13 cellular contexts compared by ENCODE assay signal in the genomic region with DNA sequence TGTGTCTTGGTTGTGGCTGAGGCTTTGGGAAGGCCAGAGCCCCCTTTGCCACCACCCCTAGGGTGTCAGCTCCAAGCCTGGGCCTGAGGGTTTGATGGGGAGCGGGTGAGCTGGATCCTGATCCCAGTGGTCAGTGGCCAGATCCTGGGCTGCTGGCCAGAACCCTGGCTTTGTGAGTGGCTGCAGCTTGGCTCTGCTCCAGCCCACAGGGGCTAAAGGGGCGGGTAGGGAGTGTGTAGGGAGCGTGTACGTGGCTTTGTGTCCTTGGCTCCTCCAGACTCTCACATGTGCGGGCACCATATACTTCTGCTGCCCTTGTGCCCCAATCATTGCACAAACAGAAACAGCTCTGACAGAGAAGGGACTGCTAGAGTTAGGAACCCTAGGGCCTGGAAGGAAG. TPM values are rescaled to one million over a fixed set of nuclear protein-coding genes. Genes with fewer than 3 reads are reported as not detected.
DNase-seq lines count a peak whose midpoint lies in the region; ATAC-seq and TF ChIP-seq lines count a peak whose summit lies in the region.
"Had no signal": no experiment of that assay in that cellular context is flagged by ENCODE, and none has a peak within 500 bp of the region (broad histone marks: within the 10 kb centered on the region; RNA-seq: fewer than 3 reads in every experiment).

No MANE protein-coding gene starts in this region.

- WGBS in heart right ventricle, 2 donors, result 50 to 60% methylated on average over 5 of the region's 5 CpGs
- 98 to 100% methylated on average over 3 to 5 of the region's 5 CpGs for WGBS in endodermal cell (ENCODE audit: insufficient coverage in 1 of 2, insufficient read length in 1 of 2), 2 experiments
- WGBS in upper lobe of left lung, 2 donors, result 63 to 66% methylated on average over 5 of the region's 5 CpGs

- TF ChIP-seq EP300 in upper lobe of left lung (IDR thresholded peaks at IDR 0.05), result no peak

- H3K36me3 Mint-ChIP-seq in endodermal cell (ENCODE audit: low read depth), result peaks cover 20% of the 10 kb centered on the region
- peaks cover 24% of the 10 kb centered on the region for H3K36me3 Mint-ChIP-seq in nephron progenitor cell (ENCODE audit: low read depth)

- H3K9me3 ChIP-seq in heart right ventricle, result no peaks in the 10 kb centered on the region
- no peaks in the 10 kb centered on the region for H3K9me3 ChIP-seq in endodermal cell (ENCODE audit: control insufficient read depth, low read length)
- no peaks in the 10 kb centered on the region for H3K9me3 ChIP-seq in upper lobe of left lung
- H3K9me3 ChIP-seq: neutrophil had no signal

- peaks cover 3% of the 10 kb centered on the region for H3K27me3 Mint-ChIP-seq in endodermal cell (ENCODE audit: insufficient read depth)
- no peaks in the 10 kb centered on the region for H3K27me3 Mint-ChIP-seq in nephron progenitor cell (ENCODE audit: low read depth, poor library complexity)

- H3K4me1 Mint-ChIP-seq in endodermal cell (peaks cover 58% of the 10 kb centered on the region), nephron progenitor cell (peaks cover 89% of the 10 kb centered on the region)

- no peak for TF ChIP-seq POLR2A in upper lobe of left lung (IDR thresholded peaks at IDR 0.05)

- intact Hi-C loops in heart right ventricle (cut with DNase I) (no loop called here), Right ventricle myocardium inferior (cut with DNase I) (no loop called here)

- H3K4me3 ChIP-seq in heart right ventricle (no peak overlapping the region), endodermal cell (ENCODE audit: low read length) (no peak overlapping the region), upper lobe of left lung (no peak overlapping the region)

- H3K9ac ChIP-seq in endodermal cell (ENCODE audit: extremely low read depth, low read length, poor library complexity, severe bottlenecking), result no peak overlapping the region

- H3K4me3 Mint-ChIP-seq in endodermal cell, result peak overlapping the region; percentile 66
- peak overlapping the region; percentile 82 for H3K4me3 Mint-ChIP-seq in nephron progenitor cell

- no peak for DNase-seq in heart right ventricle
- DNase-seq in Right ventricle myocardium inferior (ENCODE audit: missing footprints), result no peak
- no peak for DNase-seq in endodermal cell
- DNase-seq in nephron progenitor cell, result no peak
- DNase-seq in upper lobe of left lung, result no peak
- no peak for DNase-seq in stimulated activated CD4-positive, alpha-beta T cell treated with anti-CD3 and anti-CD28 coated beads, Interleukin-15, amount 100 ng/mL, for 24 hours
- no peak for DNase-seq in KBM-7
- DNase-seq in NOMO-1 treated with DMSO at 0.1 percent for 48 hours (lab: John Stamatoyannopoulos, UW; ENCODE audit: unreplicated experiment), result no peak
- DNase-seq: activated gamma-delta T cell treated with Interleukin-2 at 50 U/mL for 16 hours; effector memory CD4-positive, alpha-beta T cell; NCI-H1694 had no signal

- ATAC-seq in heart right ventricle (no peak), Right ventricle myocardium inferior (no peak), upper lobe of left lung (ENCODE audit: low FRiP score in 2 of 2) (no peak)

- H3K4me1 ChIP-seq in heart right ventricle (peaks cover 21 to 76% (median 67%) of the 10 kb centered on the region in 9 donors), endodermal cell (ENCODE audit: control insufficient read depth, insufficient read depth, low read length) (peaks cover 30% of the 10 kb centered on the region), upper lobe of left lung (peaks cover 59 to 69% (median 60%) of the 10 kb centered on the region in 4 donors)

- no peak overlapping the region for H3K27ac Mint-ChIP-seq in endodermal cell
- peak overlapping the region; percentile 99 for H3K27ac Mint-ChIP-seq in nephron progenitor cell

- H3K27me3 ChIP-seq in heart right ventricle, result no peaks in the 10 kb centered on the region
- H3K27me3 ChIP-seq in endodermal cell (ENCODE audit: control insufficient read depth, insufficient read depth, low read length, poor library complexity, severe bottlenecking), result no peaks in the 10 kb centered on the region
- H3K27me3 ChIP-seq in upper lobe of left lung, result no peaks in the 10 kb centered on the region

- TF ChIP-seq CTCF in heart right ventricle (IDR thresholded peaks at IDR 0.05) (no peak), endodermal cell (conservative IDR thresholded peaks at IDR 0.05) (no peak), nephron progenitor cell (IDR thresholded peaks at IDR 0.05) (no peak), upper lobe of left lung (IDR thresholded peaks at IDR 0.05) (no peak)

- H3K27ac ChIP-seq in heart right ventricle (peak overlapping the region in 6 of 10 donors; percentile 76 to 93 (median 86)), endodermal cell (ENCODE audit: low read depth, low read length) (no peak overlapping the region), upper lobe of left lung (peak overlapping the region; percentile 63 to 86 (median 72))
- H3K27ac ChIP-seq: neutrophil had no signal

- peaks cover 0 to 31% (median 13%) of the 10 kb centered on the region in 9 donors for H3K36me3 ChIP-seq in heart right ventricle
- H3K36me3 ChIP-seq in endodermal cell (ENCODE audit: control insufficient read depth, insufficient read depth, low read length), result peaks cover 28% of the 10 kb centered on the region
- peaks cover 8 to 24% (median 15%) of the 10 kb centered on the region in 4 donors for H3K36me3 ChIP-seq in upper lobe of left lung

- in situ Hi-C loops in KBM-7 (cut with MboI; ENCODE audit: low pct_unique_long_range_greater_than_20kb, low sequenced_read_pairs), result no loop called here

- H3K9me3 Mint-ChIP-seq in endodermal cell (no peaks in the 10 kb centered on the region), nephron progenitor cell (no peaks in the 10 kb centered on the region)

RNA-seq across cellular contexts. Expression of gene IL11RA, which starts 1.2 kb away (rescaled TPM):
- total RNA-seq in heart right ventricle (10 to 100 TPM; 45.2 to 53.7 (median 48.1) TPM), Right ventricle myocardium inferior (43.6 TPM), endodermal cell (10 to 100 TPM in 1 of 2 donors, 1 to 10 TPM in 1; 6.9 to 12.7 TPM), upper lobe of left lung (10 to 100 TPM; 14.5 to 49.2 (median 23.7) TPM)
- 10 to 100 TPM; 26.9 to 30.0 TPM for polyA plus RNA-seq in heart right ventricle
- 26.2 TPM for polyA plus RNA-seq in endodermal cell (2013, experiment 1 of 2)
- polyA plus RNA-seq in endodermal cell (2013, experiment 2 of 2), result 23.3 TPM

RNA-seq across cellular contexts. Expression of gene GALT, which starts 4.3 kb away (rescaled TPM):
- total RNA-seq in heart right ventricle (10 to 100 TPM; 34.7 to 65.0 (median 44.2) TPM), Right ventricle myocardium inferior (54.1 TPM), endodermal cell (10 to 100 TPM; 44.3 to 49.3 TPM), upper lobe of left lung (100 to 1,000 TPM in 1 of 6 donors, 10 to 100 TPM in 5; 33.4 to 141 (median 44.3) TPM)
- 10 to 100 TPM; 20.8 to 82.2 TPM for polyA plus RNA-seq in heart right ventricle
- polyA plus RNA-seq in endodermal cell (2013, experiment 1 of 2), result 59.2 TPM
- polyA plus RNA-seq in endodermal cell (2013, experiment 2 of 2), result 44.1 TPM

RNA-seq across cellular contexts. Expression of gene CCL27, which starts 11.6 kb away (rescaled TPM):
- total RNA-seq in heart right ventricle (under 1 TPM in 1 of 10 donors, not detected in 9; 0.44 TPM), Right ventricle myocardium inferior (not detected), endodermal cell (not detected), upper lobe of left lung (10 to 100 TPM in 1 of 6 donors, not detected in 5; 32.5 TPM)
- polyA plus RNA-seq in heart right ventricle, result under 1 TPM in 1 of 2 donors, not detected in 1; 0.45 TPM
- 0.53 TPM for polyA plus RNA-seq in endodermal cell (2013, experiment 1 of 2)
- polyA plus RNA-seq in endodermal cell (2013, experiment 2 of 2), result not detected
- polyA plus RNA-seq: AG04450 had no signal

RNA-seq across cellular contexts. Expression of gene SIGMAR1, which starts 13.2 kb away (rescaled TPM):
- total RNA-seq in heart right ventricle (10 to 100 TPM; 15.8 to 31.7 (median 22.3) TPM), Right ventricle myocardium inferior (25.6 TPM), endodermal cell (10 to 100 TPM; 49.1 to 49.4 TPM), upper lobe of left lung (10 to 100 TPM; 26.7 to 52.9 (median 43.0) TPM)
- polyA plus RNA-seq in heart right ventricle, result 10 to 100 TPM; 23.8 to 54.0 TPM
- 84.6 TPM for polyA plus RNA-seq in endodermal cell (2013, experiment 1 of 2)
- 74.7 TPM for polyA plus RNA-seq in endodermal cell (2013, experiment 2 of 2)

RNA-seq across cellular contexts. Expression of gene ARID3C, which starts 21.9 kb away (rescaled TPM):
- total RNA-seq in heart right ventricle, result not detected
- polyA plus RNA-seq in heart right ventricle, result not detected
- not detected for total RNA-seq in Right ventricle myocardium inferior
- total RNA-seq in endodermal cell, result under 1 TPM; 0.31 to 0.80 TPM
- polyA plus RNA-seq in endodermal cell (2013, experiment 1 of 2), result 0.14 TPM
- polyA plus RNA-seq in endodermal cell (2013, experiment 2 of 2), result 0.83 TPM
- not detected for total RNA-seq in upper lobe of left lung
- polyA plus RNA-seq: AG04450 had no signal
